11 cellular contexts compared by ENCODE assay signal in genomic region chr13:99231726-99232125, GRCh38. TPM values are rescaled to one million over a fixed set of nuclear protein-coding genes. Genes with fewer than 3 reads are reported as not detected.
A peak's percentile ranks its signal among the peaks of the same experiment; 100 is the strongest.
DNase-seq lines count a peak whose midpoint lies in the region; ATAC-seq and TF ChIP-seq lines count a peak whose summit lies in the region.
"Had no signal": no experiment of that assay in that cellular context is flagged by ENCODE, and none has a peak within 500 bp of the region (broad histone marks: within the 10 kb centered on the region; RNA-seq: fewer than 3 reads in every experiment).

No MANE protein-coding gene starts in this region.

- no peak for TF ChIP-seq CTCF in heart left ventricle (IDR thresholded peaks at IDR 0.05)

- H3K27ac Mint-ChIP-seq in activated naive CD8-positive, alpha-beta T cell treated with anti-CD3 and anti-CD28 coated beads, Interleukin-2, amount 50 U/mL, for 24 hours = peak overlapping the region; percentile 72

- H3K9me3 Mint-ChIP-seq in activated naive CD8-positive, alpha-beta T cell treated with anti-CD3 and anti-CD28 coated beads, Interleukin-2, amount 50 U/mL, for 24 hours = no peaks in the 10 kb centered on the region

- H3K36me3 ChIP-seq in heart left ventricle = peaks cover 0 to 3% (median 0%) of the 10 kb centered on the region in 9 donors
- H3K36me3 ChIP-seq: adrenal gland had no signal

- peaks cover 16% of the 10 kb centered on the region for H3K36me3 Mint-ChIP-seq in activated naive CD8-positive, alpha-beta T cell treated with anti-CD3 and anti-CD28 coated beads, Interleukin-2, amount 50 U/mL, for 24 hours (ENCODE audit: low read depth)

- no peaks in the 10 kb centered on the region for H3K27me3 Mint-ChIP-seq in activated naive CD8-positive, alpha-beta T cell treated with anti-CD3 and anti-CD28 coated beads, Interleukin-2, amount 50 U/mL, for 24 hours

- DNase-seq in heart left ventricle (no peak), Right ventricle myocardium inferior (ENCODE audit: missing footprints) (no peak), LHCN-M2 (ENCODE audit: low read depth) (peak; percentile 24), HPDE6-E6E7 (ENCODE audit: extremely low spot score) (no peak)
- DNase-seq in activated naive CD8-positive, alpha-beta T cell treated with anti-CD3 and anti-CD28 coated beads, Interleukin-2, amount 50 U/mL, for 24 hours = no peak
- DNase-seq in stimulated activated CD4-positive, alpha-beta T cell treated with anti-CD3 and anti-CD28 coated beads, Interleukin-15, amount 100 ng/mL, for 24 hours = no peak
- DNase-seq: NCI-H446 treated with DMSO at 0.1 percent for 48 hours had no signal

- H3K4me3 Mint-ChIP-seq in activated naive CD8-positive, alpha-beta T cell treated with anti-CD3 and anti-CD28 coated beads, Interleukin-2, amount 50 U/mL, for 24 hours = no peak overlapping the region

- peaks cover 84% of the 10 kb centered on the region for H3K4me1 Mint-ChIP-seq in activated naive CD8-positive, alpha-beta T cell treated with anti-CD3 and anti-CD28 coated beads, Interleukin-2, amount 50 U/mL, for 24 hours

- no peaks in the 10 kb centered on the region for H3K27me3 ChIP-seq in heart left ventricle
- H3K27me3 ChIP-seq: adrenal gland had no signal

- no peaks in the 10 kb centered on the region for H3K9me3 ChIP-seq in heart left ventricle
- H3K9me3 ChIP-seq: adrenal gland had no signal

- ATAC-seq in heart left ventricle (peak in 3 of 4 donors; percentile 12 to 43 (median 28)), Right ventricle myocardium inferior (no peak), GM19467 (IDR thresholded peaks at IDR 0.05; ENCODE audit: unreplicated experiment) (no peak), GM19397 (IDR thresholded peaks at IDR 0.05; ENCODE audit: unreplicated experiment) (no peak)
- ATAC-seq in activated naive CD8-positive, alpha-beta T cell treated with anti-CD3 and anti-CD28 coated beads, Interleukin-2, amount 50 U/mL, for 24 hours = no peak

- intact Hi-C loops in heart left ventricle (cut with DNase I) = no loop called here
- intact Hi-C loops in Right ventricle myocardium inferior (cut with DNase I) = no loop called here

- no peak for TF ChIP-seq POLR2A in heart left ventricle (IDR thresholded peaks at IDR 0.05)

- peak overlapping the region in 6 of 12 donors; percentile 3 to 85 (median 77) for H3K27ac ChIP-seq in heart left ventricle
- H3K27ac ChIP-seq: adrenal gland had no signal

- 47 to 78% (median 64%) methylated on average over 1 of the region's 1 CpG for WGBS in heart left ventricle, 4 donors

- H3K4me1 ChIP-seq in heart left ventricle = peaks cover 0 to 61% (median 31%) of the 10 kb centered on the region in 12 donors

- H3K4me3 ChIP-seq in heart left ventricle = no peak overlapping the region
- H3K4me3 ChIP-seq: adrenal gland had no signal

RNA-seq across cellular contexts. Expression of gene GPR18, which starts 26.5 kb away (rescaled TPM):
- total RNA-seq in heart left ventricle = 1 to 10 TPM in 1 of 9 donors, under 1 TPM in 1, not detected in 7; 0.34 to 1.1 TPM
- polyA plus RNA-seq in heart left ventricle = under 1 TPM in 1 of 2 donors, not detected in 1; 0.04 TPM
- total RNA-seq in Right ventricle myocardium inferior = not detected
- not detected in 2 replicates for total RNA-seq in LHCN-M2 (2014; rRNA removed)
- polyA plus RNA-seq in LHCN-M2 (2012) = 0.05 TPM
- total RNA-seq: endothelial cell of umbilical vein had no signal
- polyA plus RNA-seq: endothelial cell of umbilical vein had no signal

RNA-seq across cellular contexts. Expression of gene UBAC2, which starts 31.1 kb away (rescaled TPM):
- total RNA-seq in heart left ventricle = 10 to 100 TPM; 32.6 to 55.5 (median 48.5) TPM
- 10 to 100 TPM; 38.8 to 66.9 TPM for polyA plus RNA-seq in heart left ventricle
- 39.1 TPM for total RNA-seq in Right ventricle myocardium inferior
- total RNA-seq in LHCN-M2 (2014; rRNA removed) = 46.9 and 54.7 TPM in 2 replicates
- polyA plus RNA-seq in LHCN-M2 (2012) = 38.7 TPM

Comparison
In these comparisons a context has a peak if more than half of its experiments do, and no peak if none do; other contexts are left out.
1. ATAC-seq: peak in heart left ventricle (3 of 4); none in Right ventricle myocardium inferior (single experiment), activated naive CD8-positive, alpha-beta T cell treated with anti-CD3 and anti-CD28 coated beads, Interleukin-2, amount 50 U/mL, for 24 hours (single experiment), GM19467 (single experiment) and GM19397 (single experiment).